In genomic region chr2:127140543-127140942, GRCh38 we compare ENCODE assay signal across 30 cellular contexts. TPM values are rescaled to one million over a fixed set of nuclear protein-coding genes. Genes with fewer than 3 reads are reported as not detected.
DNase-seq lines count a peak whose midpoint lies in the region; ATAC-seq, FAIRE-seq and TF ChIP-seq lines count a peak whose summit lies in the region.
"Had no signal": no experiment of that assay in that cellular context is flagged by ENCODE, and none has a peak within 500 bp of the region (broad histone marks: within the 10 kb centered on the region; RNA-seq: fewer than 3 reads in every experiment).

No MANE protein-coding gene starts in this region.

- in situ Hi-C loops in K562 (cut with MboI) = no loop called here
- in situ Hi-C loops in GM13976 (cut with MboI; ENCODE audit: low sequenced_read_pairs, unreplicated experiment) = no loop called here

- POLR2A ChIA-PET in K562 (lab: Yijun Ruan, JAX) = interaction anchor here (0.6 to 0.8 kb wide), 2 partner anchors 8 to 47 kb away, joined by 3 to 4 read pairs; no protein-coding TSS in a partner anchor

- TF ChIP-seq EP300 in K562 (IDR thresholded peaks at IDR 0.05; ENCODE audit: low read length) = no peak

- FAIRE-seq in GM12892 (lab: Jason Lieb, UNC) = peak; percentile 33
- FAIRE-seq in K562 (lab: Jason Lieb, UNC) = no peak

- no peaks in the 10 kb centered on the region for H3K36me3 ChIP-seq in K562 (ENCODE audit: control insufficient read depth, insufficient read depth, low read length)
- no peaks in the 10 kb centered on the region for H3K36me3 ChIP-seq in smooth muscle cell (ENCODE audit: low read depth)
- H3K36me3 ChIP-seq in thyroid gland = no peaks in the 10 kb centered on the region
- H3K36me3 ChIP-seq: thoracic aorta, uterus had no signal

- H3K4me1 ChIP-seq in K562 (replicated peaks in 1 of 2; ENCODE audit: control insufficient read depth in 2 of 2, insufficient read depth in 2 of 2, low read length in 2 of 2) = peaks cover 0 to 3% of the 10 kb centered on the region in 2 experiments; a peak in 1 of 5 replicates
- no peaks in the 10 kb centered on the region for H3K4me1 ChIP-seq in smooth muscle cell (ENCODE audit: low read depth)
- no peaks in the 10 kb centered on the region for H3K4me1 ChIP-seq in thyroid gland

- ATAC-seq in K562 (no peak), HG02610 (IDR thresholded peaks at IDR 0.05; ENCODE audit: unreplicated experiment) (no peak)
- ATAC-seq: naive thymus-derived CD8-positive, alpha-beta T cell had no signal

- BruUV-seq in K562 (replicated peaks; lab: Mats Ljungman, UMichigan) = no TSS peak

- TF ChIP-seq POLR2A in GM12892 (IDR thresholded peaks at IDR 0.05; ENCODE audit: low read depth, low read length) (no peak), K562 (conservative IDR thresholded peaks at IDR 0.05) (no peak), thyroid gland (IDR thresholded peaks at IDR 0.05) (no peak)

- H3K9ac ChIP-seq in K562 (ENCODE audit: insufficient read depth in 1 of 2, low read depth in 2 of 2, low read length in 2 of 2) = 0 out of 4 replicates have a peak overlapping the region, but pooled peaks of 1 of the 2 experiments have one; percentile 20
- no peak overlapping the region for H3K9ac ChIP-seq in smooth muscle cell (ENCODE audit: low read depth)

- no peak for TF ChIP-seq CTCF in K562 (IDR thresholded peaks at IDR 0.05 in 2 of 3, conservative IDR thresholded peaks at IDR 0.05 in 1 of 3; ENCODE audit: insufficient read depth in 2 of 3, low read depth in 1 of 3, low read length in 3 of 3)
- no peak for TF ChIP-seq CTCF in smooth muscle cell (IDR thresholded peaks at IDR 0.05; ENCODE audit: borderline replicate concordance, insufficient read depth, poor library complexity, severe bottlenecking)
- no peak for TF ChIP-seq CTCF in thyroid gland (IDR thresholded peaks at IDR 0.05)
- TF ChIP-seq CTCF in GM13976 (IDR thresholded peaks at IDR 0.05; ENCODE audit: borderline replicate concordance, control extremely low read depth, extremely low read depth, insufficient read depth, missing control alignments) = no peak

- 2% methylated on average over 13 of the region's 13 CpGs for WGBS in K562 (ENCODE audit: insufficient coverage, low coverage, missing lambda C conversion rate)
- 46% methylated on average over 13 of the region's 13 CpGs for WGBS in smooth muscle cell (ENCODE audit: low lambda C conversion rate)
- WGBS in thyroid gland, 2 donors = 79 to 80% methylated on average over 13 of the region's 13 CpGs

- no peaks in the 10 kb centered on the region for H3K9me1 ChIP-seq in K562 (ENCODE audit: control insufficient read depth, insufficient read depth, low read length)

- H3K4me3 ChIP-seq in K562 = no peak overlapping the region
- no peak overlapping the region for H3K4me3 ChIP-seq in smooth muscle cell
- H3K4me3 ChIP-seq in thyroid gland (replicated peaks in 1 of 3) = no peak overlapping the region
- H3K4me3 ChIP-seq: coronary artery, thoracic aorta, uterus had no signal

- no peak overlapping the region for H3K27ac ChIP-seq in K562 (ENCODE audit: extremely low read depth, low read depth, low read length)
- peak overlapping the region; percentile 77 for H3K27ac ChIP-seq in layer of hippocampus (ENCODE audit: low read depth, low read length)
- no peak overlapping the region for H3K27ac ChIP-seq in smooth muscle cell (ENCODE audit: low read depth)
- H3K27ac ChIP-seq in thyroid gland = no peak overlapping the region
- H3K27ac ChIP-seq: coronary artery, thoracic aorta, uterus had no signal

- TF ChIP-seq RAD21 in K562 (CRISPR knock-in tag; conservative IDR thresholded peaks at IDR 0.05 in 1 of 2, IDR thresholded peaks at IDR 0.05 in 1 of 2) = no peak

- H3K27me3 ChIP-seq in K562 (ENCODE audit: control insufficient read depth in 2 of 2, insufficient read depth in 2 of 2, low read length in 2 of 2) = peaks cover 9 to 52% of the 10 kb centered on the region in 2 experiments; a peak in 4 of 5 replicates
- H3K27me3 ChIP-seq in layer of hippocampus (ENCODE audit: control insufficient read depth, insufficient read depth, low read length) = no peaks in the 10 kb centered on the region
- no peaks in the 10 kb centered on the region for H3K27me3 ChIP-seq in smooth muscle cell (ENCODE audit: low read depth)
- H3K27me3 ChIP-seq in thyroid gland = no peaks in the 10 kb centered on the region
- H3K27me3 ChIP-seq: uterus had no signal

- H3K4me2 ChIP-seq in K562 (ENCODE audit: insufficient read depth, low read length) (0 out of 2 replicates have a peak overlapping the region, but pooled peaks have one; percentile 6), smooth muscle cell (no peak overlapping the region)

- DNase-seq in GM12892 (ENCODE audit: insufficient read length) (no peak), K562 (ENCODE audit: extremely low read depth in 1 of 4, low spot score in 3 of 4) (no peak), smooth muscle cell (lab: John Stamatoyannopoulos, UW; ENCODE audit: unreplicated experiment) (no peak), thyroid gland (no peak), SIG-M5 treated with dmso at 0.1 percent for 504 hours (lab: John Stamatoyannopoulos, UW; ENCODE audit: unreplicated experiment) (no peak), GM13976 (ENCODE audit: low spot score) (no peak)
- DNase-seq: activated CD4-positive, alpha-beta T cell treated with anti-CD3 and anti-CD28 coated beads, Interleukin-2, amount 10 ng/mL, durations not matched to agents 24 days and 14 days; activated effector memory CD4-positive, alpha-beta T cell treated with Interleukin-2 at 50 U/mL for 16 hours; AML-193; aorta; CD8-positive, alpha-beta memory T cell; DMS 273 treated with DMSO at 0.1 percent for 48 hours; EL; foreskin fibroblast; HCEC 1CT; IMR-90; islet precursor cell; naive thymus-derived CD8-positive, alpha-beta T cell; NCI-H1048; NCI-H1694; NCI-H82; SIG-M5; stimulated activated naive CD4-positive, alpha-beta T cell treated with Interleukin-2 at 50 U/mL for 16 hours; SW 1271; T-helper 9 cell; uterus had no signal

- CTCF ChIA-PET in K562 (lab: Yijun Ruan, JAX; ENCODE audit: low intra/inter-chr PET ratio) = no interaction called here

- H3K79me2 ChIP-seq in K562 (ENCODE audit: control insufficient read depth, insufficient read depth, low read length) (no peaks in the 10 kb centered on the region), smooth muscle cell (ENCODE audit: low read depth) (no peaks in the 10 kb centered on the region)

- H3K9me3 ChIP-seq in K562 (replicated peaks; ENCODE audit: control insufficient read depth, insufficient read depth, low read depth, low read length) (no peaks in the 10 kb centered on the region), smooth muscle cell (replicated peaks; ENCODE audit: low read depth) (no peaks in the 10 kb centered on the region), thyroid gland (no peaks in the 10 kb centered on the region)
- H3K9me3 ChIP-seq: thoracic aorta, uterus had no signal

- H2AFZ ChIP-seq in K562 (ENCODE audit: low read depth, low read length) = no peak overlapping the region
- peak overlapping the region; percentile 61 for H2AFZ ChIP-seq in smooth muscle cell (ENCODE audit: low read depth)

- H4K20me1 ChIP-seq in K562 (replicated peaks; ENCODE audit: control insufficient read depth, insufficient read depth, low read length) (no peaks in the 10 kb centered on the region), smooth muscle cell (ENCODE audit: low read depth) (no peaks in the 10 kb centered on the region)

- H3F3A ChIP-seq in smooth muscle cell (ENCODE audit: low read depth) = peaks cover 18% of the 10 kb centered on the region

- intact Hi-C loops in K562 (cut with micrococcal nuclease) (no loop called here), thyroid gland (cut with DNase I) (no loop called here)

TF ChIP-seq in K562, 482 proteins besides CTCF, POLR2A, EP300 and RAD21 (continues in another document):
- no peak for TF ChIP-seq NFRKB (IDR thresholded peaks at IDR 0.05; ENCODE audit: low read depth)
- TF ChIP-seq, protein P1, sequence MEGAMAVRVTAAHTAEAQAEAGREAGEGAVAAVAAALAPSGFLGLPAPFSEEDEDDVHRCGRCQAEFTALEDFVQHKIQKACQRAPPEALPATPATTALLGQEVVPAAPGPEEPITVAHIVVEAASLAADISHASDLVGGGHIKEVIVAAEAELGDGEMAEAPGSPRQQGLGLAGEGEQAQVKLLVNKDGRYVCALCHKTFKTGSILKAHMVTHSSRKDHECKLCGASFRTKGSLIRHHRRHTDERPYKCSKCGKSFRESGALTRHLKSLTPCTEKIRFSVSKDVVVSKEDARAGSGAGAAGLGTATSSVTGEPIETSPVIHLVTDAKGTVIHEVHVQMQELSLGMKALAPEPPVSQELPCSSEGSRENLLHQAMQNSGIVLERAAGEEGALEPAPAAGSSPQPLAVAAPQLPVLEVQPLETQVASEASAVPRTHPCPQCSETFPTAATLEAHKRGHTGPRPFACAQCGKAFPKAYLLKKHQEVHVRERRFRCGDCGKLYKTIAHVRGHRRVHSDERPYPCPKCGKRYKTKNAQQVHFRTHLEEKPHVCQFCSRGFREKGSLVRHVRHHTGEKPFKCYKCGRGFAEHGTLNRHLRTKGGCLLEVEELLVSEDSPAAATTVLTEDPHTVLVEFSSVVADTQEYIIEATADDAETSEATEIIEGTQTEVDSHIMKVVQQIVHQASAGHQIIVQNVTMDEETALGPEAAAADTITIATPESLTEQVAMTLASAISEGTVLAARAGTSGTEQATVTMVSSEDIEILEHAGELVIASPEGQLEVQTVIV (CRISPR knock-in tag; IDR thresholded peaks at IDR 0.05; ENCODE audit: borderline replicate concordance) = no peak

RNA-seq across cellular contexts. Expression of gene BIN1, which starts 33.6 kb away (rescaled TPM):
- 7.0 TPM for polyA plus RNA-seq in GM12892 (2012; ENCODE audit: missing spikeins)
- 1.2 and 1.6 TPM in 2 replicates for total RNA-seq in K562 (2011; cell fraction: chromatin; rRNA removed; ENCODE audit: low replicate concordance)
- 2.5 and 3.7 TPM in 2 replicates for total RNA-seq in K562 (2011; cell fraction: nucleolus; rRNA removed)
- total RNA-seq in K562 (2011; cell fraction: nucleoplasm; rRNA removed) = 1.1 and 2.7 TPM in 2 replicates
- total RNA-seq in K562 (2014; rRNA removed) (2.0 and 3.2 TPM in 2 replicates), K562 (2014; rRNA removed; fragmentation: Illumina TruSeq; extraction: Trizol) (0.10 and 0.22 TPM in 2 replicates), K562 (2015; rRNA removed; fragmentation: Illumina TruSeq; extraction: Trizol) (0.62 and 0.79 TPM in 2 replicates), K562 (2021) (1.7 and 2.8 TPM in 2 replicates), smooth muscle cell (20.0 and 25.4 TPM in 2 replicates), thyroid gland (10 to 100 TPM; 49.2 to 68.3 (median 64.2) TPM)
- polyA plus RNA-seq in K562 (2011; rRNA removed) (0.47 and 1.5 TPM in 2 replicates), K562 (2014; fragmentation: Illumina TruSeq; extraction: Trizol) (0.97 and 2.2 TPM in 2 replicates), K562 (2014; fragmentation: Nextera tagmentation; extraction: Ambion mirVana) (under 1 TPM in 1 of 2 experiments, not detected in 1; 0.04 TPM), K562 (2014; rRNA removed) (1.6 and 2.2 TPM in 2 replicates), smooth muscle cell (31.9 and 32.4 TPM in 2 replicates)
- 1.5 and 2.1 TPM in 2 replicates for polyA plus RNA-seq in K562 (2011; cell fraction: cytosol; rRNA removed)
- polyA plus RNA-seq in K562 (2011; cell fraction: nucleus; rRNA removed) = 2.0 TPM in 2 replicates
- polyA plus RNA-seq in K562 (2012) = 1.5 and 2.9 TPM in 2 replicates
- 0.32 and 0.57 TPM in 2 replicates for polyA minus RNA-seq in K562 (2011; rRNA and poly(A)+ RNA removed)
- polyA minus RNA-seq in K562 (2011; cell fraction: cytosol; rRNA and poly(A)+ RNA removed) = 1.4 and 2.1 TPM in 2 replicates
- polyA minus RNA-seq in K562 (2011; cell fraction: nucleus; rRNA and poly(A)+ RNA removed) = 1.4 and 1.6 TPM in 2 replicates
